ENCODE assay signal across 28 cellular contexts in genomic region chr1:214078950-214079349, GRCh38.
"Had no signal": no experiment of that assay in that cellular context is flagged by ENCODE, and none has a peak within 500 bp of the region (broad histone marks: within the 10 kb centered on the region; RNA-seq: fewer than 3 reads in every experiment).

No MANE protein-coding gene starts in this region.

- DNase-seq: activated CD4-positive, alpha-beta memory T cell treated with anti-CD3 and anti-CD28 coated beads, Interleukin-2, amount 10 ng/mL, durations not matched to agents 7 days and 5 days; activated CD4-positive, alpha-beta T cell treated with anti-CD3 and anti-CD28 coated beads for 1 hour; activated CD4-positive, alpha-beta T cell treated with anti-CD3 and anti-CD28 coated beads for 4 hours; activated CD4-positive, alpha-beta T cell treated with anti-CD3 and anti-CD28 coated beads, Interleukin-2, amount 10 ng/mL, durations not matched to agents 7 days and 5 days; activated CD4-positive, alpha-beta T cell treated with anti-CD3 and anti-CD28 coated beads, Interleukin-2, amount 50 U/mL, for 4 hours; activated CD8-positive, alpha-beta memory T cell treated with anti-CD3 and anti-CD28 coated beads, Interleukin-2, amount 50 U/mL, for 48 hours; activated gamma-delta T cell; activated naive CD4-positive, alpha-beta T cell; activated naive CD4-positive, alpha-beta T cell treated with anti-CD3 and anti-CD28 coated beads, Interleukin-2, amount 10 ng/mL, durations not matched to agents 7 days and 5 days; activated naive CD8-positive, alpha-beta T cell treated with anti-CD3 and anti-CD28 coated beads, Interleukin-2, amount 10 ng/mL, durations not matched to agents 7 days and 5 days; activated T-cell treated with anti-CD3 and anti-CD28 coated beads for 4 hours; activated T-cell treated with anti-CD3 and anti-CD28 coated beads, Interleukin-2, amount 50 U/mL, for 24 hours; activated T-cell treated with anti-CD3 and anti-CD28 coated beads, Interleukin-2, amount 50 U/mL, for 72 hours; central memory CD4-positive, alpha-beta T cell; cerebellar nuclear complex; colonic mucosa; effector CD8-positive, alpha-beta T cell; esophagus squamous epithelium; foreskin melanocyte; head of caudate nucleus; T-helper 2 cell had no signal

- ATAC-seq: activated naive CD4-positive, alpha-beta T cell treated with anti-CD3 and anti-CD28 coated beads, Interleukin-2, amount 50 U/mL, for 72 hours; activated T-cell treated with anti-CD3 and anti-CD28 coated beads, Interleukin-2, amount 50 U/mL, for 72 hours had no signal

- H3K36me3 ChIP-seq: ascending aorta, breast epithelium, cardiac muscle cell, colonic mucosa, esophagus squamous epithelium had no signal

- H3K4me3 ChIP-seq: ascending aorta, breast epithelium, cardiac muscle cell, colonic mucosa, esophagus squamous epithelium had no signal

- FAIRE-seq: endometrium, endothelial cell of umbilical vein had no signal

- H3K27ac ChIP-seq: ascending aorta, breast epithelium, cardiac muscle cell, colonic mucosa, epithelial cell of prostate, esophagus squamous epithelium had no signal

- H3K4me1 ChIP-seq: ascending aorta, breast epithelium, colonic mucosa, esophagus squamous epithelium had no signal

- H3K27me3 ChIP-seq: ascending aorta, breast epithelium, cardiac muscle cell, colonic mucosa had no signal

- H3K9me3 ChIP-seq: ascending aorta, breast epithelium, colonic mucosa, esophagus squamous epithelium had no signal
